In the genomic region with DNA sequence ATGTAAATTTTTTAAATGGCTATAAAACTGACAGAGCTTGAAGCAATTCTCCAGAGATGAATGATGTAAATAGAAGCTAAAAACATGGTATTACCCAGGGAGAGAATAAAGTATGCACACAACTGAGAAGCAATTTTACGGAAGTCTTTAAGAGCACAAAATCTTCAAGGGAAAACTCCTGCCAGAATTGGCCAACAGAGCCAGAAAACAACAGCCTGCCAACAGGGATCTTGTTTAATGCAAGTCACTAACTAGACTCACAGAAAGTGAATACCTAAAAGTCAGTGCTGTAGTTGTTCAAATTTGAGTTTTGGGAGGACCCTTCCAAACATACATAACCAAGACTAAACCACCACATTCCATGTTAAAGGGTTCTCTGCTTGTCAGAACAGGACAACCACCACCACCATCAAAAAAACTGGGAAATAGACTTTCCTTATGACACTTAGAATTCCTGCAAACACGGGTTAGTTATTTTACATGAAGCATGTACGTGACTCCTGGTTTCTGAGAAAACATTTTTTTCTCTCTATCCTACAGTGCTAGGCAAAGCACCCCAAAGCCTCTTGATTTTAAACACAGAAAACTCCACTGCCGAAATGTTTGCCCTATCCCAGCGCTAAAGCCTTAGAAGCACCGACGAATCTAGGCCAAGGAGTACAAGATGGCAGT, we compare ENCODE assay signal across 8 cellular contexts. TPM values are rescaled to one million over a fixed set of nuclear protein-coding genes. Genes with fewer than 3 reads are reported as not detected.
DNase-seq lines count a peak whose midpoint lies in the region; ATAC-seq, FAIRE-seq and TF ChIP-seq lines count a peak whose summit lies in the region.

No MANE protein-coding gene starts in this region.

- H3K27ac Mint-ChIP-seq in CD4-positive, CD25-positive, alpha-beta regulatory T cell = peak overlapping the region; percentile 97 to 99 (median 98)

- no peaks in the 10 kb centered on the region for H3K9me2 ChIP-seq in Karpas-422 (replicated peaks; ENCODE audit: insufficient read depth, low read length)

- TF ChIP-seq POLR2A in GM12878 (IDR thresholded peaks at IDR 0.05; ENCODE audit: low read depth, low read length) = no peak
- TF ChIP-seq POLR2A in lower leg skin (IDR thresholded peaks at IDR 0.05) = no peak
- TF ChIP-seq POLR2A in tibial nerve (IDR thresholded peaks at IDR 0.05) = no peak

- no peak for TF ChIP-seq CTCF in GM12878 (IDR thresholded peaks at IDR 0.05 in 2 of 3, conservative IDR thresholded peaks at IDR 0.05 in 1 of 3; ENCODE audit: control insufficient read depth in 2 of 3, extremely low read depth in 1 of 3, insufficient read depth in 1 of 3, low read depth in 3 of 3, low read length in 3 of 3)
- no peak for TF ChIP-seq CTCF in lower leg skin (IDR thresholded peaks at IDR 0.05)
- no peak for TF ChIP-seq CTCF in tibial nerve (IDR thresholded peaks at IDR 0.05)
- no peak for TF ChIP-seq CTCF in omental fat pad (IDR thresholded peaks at IDR 0.05)

- H4K20me1 ChIP-seq in Karpas-422 (ENCODE audit: insufficient read depth, low read depth, low read length) (no peaks in the 10 kb centered on the region; the same call in 1 of the 2 replicates), GM12878 (ENCODE audit: control insufficient read depth, insufficient read depth) (no peaks in the 10 kb centered on the region)

- no peaks in the 10 kb centered on the region for H3K36me3 Mint-ChIP-seq in CD4-positive, CD25-positive, alpha-beta regulatory T cell

- ATAC-seq in CD4-positive, CD25-positive, alpha-beta regulatory T cell (ENCODE audit: low read depth in 2 of 2) = no peak
- ATAC-seq in GM12878 = no peak
- no peak for ATAC-seq in omental fat pad (ENCODE audit: low FRiP score)

- no TSS peak for BruUV-seq in GM12878 (replicated peaks; lab: Mats Ljungman, UMichigan)

- no peaks in the 10 kb centered on the region for H3K27me3 ChIP-seq in CD4-positive, CD25-positive, alpha-beta regulatory T cell (ENCODE audit: control insufficient read depth, insufficient read depth, low read length)
- H3K27me3 ChIP-seq in Karpas-422 (ENCODE audit: low read length) (no peaks in the 10 kb centered on the region), GM12878 (replicated peaks in 1 of 2; ENCODE audit: control insufficient read depth in 2 of 2, insufficient read depth in 2 of 2, low read length in 1 of 2) (no peaks in the 10 kb centered on the region), tibial nerve (no peaks in the 10 kb centered on the region)

- RAD21 ChIA-PET in GM12878 (lab: Charles Lee; ENCODE audit: unreplicated experiment) = interaction anchor here (1.0 to 6.0 kb wide), 12 partner anchors 8 to 352 kb away, joined by 3 to 111 read pairs (median 7); no protein-coding TSS in a partner anchor

- peaks cover 44 to 74% (median 63%) of the 10 kb centered on the region in 4 donors for H3K4me1 Mint-ChIP-seq in CD4-positive, CD25-positive, alpha-beta regulatory T cell

- no peak for DNase-seq in CD4-positive, CD25-positive, alpha-beta regulatory T cell
- DNase-seq in Karpas-422 (peak; percentile 89), GM12878 (ENCODE audit: low read depth, low spot score) (no peak), lower leg skin (ENCODE audit: low spot score in 2 of 2) (no peak), tibial nerve (ENCODE audit: low spot score in 2 of 2) (peak in 1 of 2 donors; percentile 35), omental fat pad (ENCODE audit: low spot score) (no peak), A172 (ENCODE audit: low spot score) (no peak), posterior vena cava (ENCODE audit: low spot score) (no peak)

- intact Hi-C loops in GM12878 (cut with micrococcal nuclease; ENCODE audit: unreplicated experiment) (loop anchor here (5.0 to 10.0 kb wide), 3 partner anchors 75 to 283 kb away; partner anchors contain the start of gene RNF11), lower leg skin (cut with DNase I; ENCODE audit: low total_unique reads) (no loop called here), posterior vena cava (cut with DNase I) (loop anchor here in 1 of 2 donors (1.0 kb wide), 1 partner anchor 17 kb away; no protein-coding TSS in a partner anchor)

- H3K36me3 ChIP-seq in CD4-positive, CD25-positive, alpha-beta regulatory T cell (ENCODE audit: control insufficient read depth, insufficient read depth, low read length) = no peaks in the 10 kb centered on the region
- no peaks in the 10 kb centered on the region; the same call in 1 of the 2 replicates for H3K36me3 ChIP-seq in Karpas-422 (ENCODE audit: insufficient read depth, low read length)
- H3K36me3 ChIP-seq in GM12878 (ENCODE audit: control insufficient read depth in 2 of 2, insufficient read depth in 2 of 2, low read length in 1 of 2) = 0 out of 4 replicates have a peak, but pooled peaks cover 0 to 3% of the 10 kb centered on the region in 2 experiments
- H3K36me3 ChIP-seq in tibial nerve = no peaks in the 10 kb centered on the region

- CTCF ChIA-PET in GM12878 (lab: Yijun Ruan, JAX) = interaction anchor here (0.8 to 3.3 kb wide), 3 partner anchors 12 to 73 kb away, joined by 3 to 19 read pairs (median 11); no protein-coding TSS in a partner anchor

- H3K9ac ChIP-seq in Karpas-422 (ENCODE audit: low read length) (peak overlapping the region; percentile 84), GM12878 (ENCODE audit: control insufficient read depth, insufficient read depth, low read length) (peak overlapping the region; percentile 99)

- SMC1A ChIA-PET in GM12878 (lab: Charles Lee; ENCODE audit: uncharacterized antibody, unreplicated experiment) = interaction anchor here (1.1 to 7.2 kb wide), 13 partner anchors 13 to 252 kb away, joined by 3 to 147 read pairs (median 8); no protein-coding TSS in a partner anchor

- no peaks in the 10 kb centered on the region for H3K9me3 Mint-ChIP-seq in CD4-positive, CD25-positive, alpha-beta regulatory T cell

- no peak for TF ChIP-seq EP300 in GM12878 (IDR thresholded peaks at IDR 0.05; ENCODE audit: borderline replicate concordance in 1 of 2, control insufficient read depth in 1 of 2, low read depth in 2 of 2, low read length in 2 of 2)
- no peak for TF ChIP-seq EP300 in tibial nerve (IDR thresholded peaks at IDR 0.05)

- peaks cover 75% of the 10 kb centered on the region for H3K79me2 ChIP-seq in Karpas-422 (ENCODE audit: low read length)
- peaks cover 66% of the 10 kb centered on the region for H3K79me2 ChIP-seq in GM12878 (ENCODE audit: control insufficient read depth, insufficient read depth, low read length)

- peak overlapping the region; percentile 92 to 99 (median 96) for H3K4me3 Mint-ChIP-seq in CD4-positive, CD25-positive, alpha-beta regulatory T cell

- peak overlapping the region; percentile 83 for H3K27ac ChIP-seq in CD4-positive, CD25-positive, alpha-beta regulatory T cell (ENCODE audit: insufficient read depth, low read length, poor library complexity, severe bottlenecking)
- H3K27ac ChIP-seq in Karpas-422 (ENCODE audit: low read length) (peak overlapping the region; percentile 94), GM12878 (ENCODE audit: control insufficient read depth, insufficient read depth) (peak overlapping the region; percentile 83), tibial nerve (peak overlapping the region; percentile 39 to 97 (median 94))

- no peak for FAIRE-seq in GM12878 (lab: Jason Lieb, UNC)

- in situ Hi-C loops in GM12878 (cut with MboI) = no loop called here

- TF ChIP-seq RAD21 in GM12878 (IDR thresholded peaks at IDR 0.05; ENCODE audit: insufficient read depth, low read depth, low read length) = no peak

- H3K4me3 ChIP-seq in CD4-positive, CD25-positive, alpha-beta regulatory T cell (ENCODE audit: low read depth, low read length) = peak overlapping the region; percentile 95
- H3K4me3 ChIP-seq in Karpas-422 (ENCODE audit: low read length) (peak overlapping the region; percentile 75), GM12878 (peak overlapping the region; percentile 95), lower leg skin (ENCODE audit: low read depth, poor library complexity, severe bottlenecking) (peak overlapping the region; percentile 89), tibial nerve (peak overlapping the region; percentile 46 to 96 (median 84))

- peak overlapping the region; percentile 95 for H3K4me2 ChIP-seq in Karpas-422 (ENCODE audit: low read depth, low read length, poor library complexity, severe bottlenecking)
- H3K4me2 ChIP-seq in GM12878 (ENCODE audit: control insufficient read depth, insufficient read depth) = peak overlapping the region; percentile 88

- peaks cover 74% of the 10 kb centered on the region for H3K4me1 ChIP-seq in CD4-positive, CD25-positive, alpha-beta regulatory T cell (ENCODE audit: control insufficient read depth, insufficient read depth, low read length, poor library complexity, severe bottlenecking)
- H3K4me1 ChIP-seq in Karpas-422 (ENCODE audit: low read length) = peaks cover 53% of the 10 kb centered on the region
- H3K4me1 ChIP-seq in GM12878 (ENCODE audit: control insufficient read depth, insufficient read depth, low read length) = peaks cover 20% of the 10 kb centered on the region
- H3K4me1 ChIP-seq in tibial nerve = peaks cover 1 to 47% (median 34%) of the 10 kb centered on the region in 4 donors

- H2AFZ ChIP-seq in Karpas-422 (ENCODE audit: low read length) (no peak overlapping the region), GM12878 (ENCODE audit: control insufficient read depth, low read depth, low read length) (peak overlapping the region; percentile 49; the same call in 1 of the 2 replicates)

- H3K27me3 Mint-ChIP-seq in CD4-positive, CD25-positive, alpha-beta regulatory T cell = no peaks in the 10 kb centered on the region

- POLR2A ChIA-PET in GM12878 (lab: Charles Lee) = interaction anchor here (0.6 to 5.6 kb wide), 11 partner anchors 9 to 282 kb away, joined by 3 to 83 read pairs (median 4); partner anchors contain the start of gene RNF11

- WGBS in GM12878 (ENCODE audit: insufficient coverage, insufficient replicate concordance, low lambda C conversion rate, missing lambda C conversion rate) = under 1% methylated on average over 7 of the region's 7 CpGs
- whole genome bisulfite sequencing in lower leg skin, 2 donors = 2% methylated on average over 7 of the region's 7 CpGs
- WGBS in tibial nerve, 2 donors = 2 to 3% methylated on average over 7 of the region's 7 CpGs

- H3K9me3 ChIP-seq in CD4-positive, CD25-positive, alpha-beta regulatory T cell (ENCODE audit: control insufficient read depth in 2 of 2, low read length in 2 of 2) = no peaks in the 10 kb centered on the region
- H3K9me3 ChIP-seq in Karpas-422 (ENCODE audit: low read length) (no peaks in the 10 kb centered on the region), GM12878 (replicated peaks; ENCODE audit: control insufficient read depth, insufficient read depth, low read length) (no peaks in the 10 kb centered on the region), tibial nerve (no peaks in the 10 kb centered on the region)

RNA-seq across cellular contexts. Expression of gene EPS15, which starts 1.6 kb away (rescaled TPM):
- 135 TPM for total RNA-seq in CD4-positive, CD25-positive, alpha-beta regulatory T cell
- polyA plus RNA-seq in CD4-positive, CD25-positive, alpha-beta regulatory T cell = 10 to 100 TPM; 58.5 to 84.1 (median 73.8) TPM
- 70.3 and 116 TPM in 2 replicates for total RNA-seq in Karpas-422 (2014; rRNA removed; shearing (Covaris generic); ENCODE audit: low replicate concordance)
- 323 and 356 TPM in 2 replicates for total RNA-seq in GM12878 (2013; cell fraction: nucleolus; rRNA removed)
- total RNA-seq in GM12878 (2014; rRNA removed) = 53.4 and 65.1 TPM in 2 replicates
- 71.6 and 75.1 TPM in 2 replicates for total RNA-seq in GM12878 (2014; rRNA removed; fragmentation: Illumina TruSeq; extraction: Trizol)
- 87.8 and 88.2 TPM in 2 replicates for total RNA-seq in GM12878 (2021)
- polyA plus RNA-seq in GM12878 (2011; ENCODE audit: low read depth) = 19.0 TPM
- 61.9 and 86.3 TPM in 2 replicates for polyA plus RNA-seq in GM12878 (2011; rRNA removed)
- 23.5 and 33.2 TPM in 2 replicates for polyA plus RNA-seq in GM12878 (2011; cell fraction: cytosol; rRNA removed)
- 33.4 and 34.4 TPM in 2 replicates for polyA plus RNA-seq in GM12878 (2011; cell fraction: nucleus; rRNA removed)
- 27.6 and 33.8 TPM in 2 replicates for polyA plus RNA-seq in GM12878 (2012)
- 60.6 and 80.7 TPM in 2 replicates for polyA plus RNA-seq in GM12878 (2014; fragmentation: Illumina TruSeq; extraction: Trizol)
- 10 to 100 TPM; 24.7 to 49.5 TPM for polyA plus RNA-seq in GM12878 (2014; fragmentation: Nextera tagmentation; extraction: Ambion mirVana)
- 37.6 and 43.3 TPM in 2 replicates for polyA plus RNA-seq in GM12878 (2014; rRNA removed)
- 10 to 100 TPM; 55.5 to 57.1 TPM for polyA plus RNA-seq in GM12878 (2016; fragmentation: Nextera tagmentation; extraction: Ambion mirVana)
- 79.6 and 113 TPM in 2 replicates for polyA minus RNA-seq in GM12878 (2011; rRNA and poly(A)+ RNA removed)
- 37.7 and 45.4 TPM in 2 replicates for polyA minus RNA-seq in GM12878 (2011; cell fraction: cytosol; rRNA and poly(A)+ RNA removed)
- polyA minus RNA-seq in GM12878 (2011; cell fraction: nucleus; rRNA and poly(A)+ RNA removed) = 29.9 and 40.9 TPM in 2 replicates
- 10 to 100 TPM; 56.9 to 80.5 (median 64.3) TPM for total RNA-seq in lower leg skin
- 100 to 1,000 TPM in 3 of 4 donors, 10 to 100 TPM in 1; 94.8 to 133 (median 125) TPM for total RNA-seq in tibial nerve
- 100 to 1,000 TPM in 1 of 4 donors, 10 to 100 TPM in 3; 83.1 to 186 (median 92.9) TPM for total RNA-seq in omental fat pad
- total RNA-seq in A172 (2014; rRNA removed; shearing (Covaris generic)) = 28.2 and 35.1 TPM in 2 replicates
- total RNA-seq in posterior vena cava = 10 to 100 TPM; 79.6 to 81.1 TPM
